1 cellular context compared by ENCODE assay signal in genomic region chr19:35357867-35358573, GRCh38.
TF ChIP-seq lines count a peak whose summit lies in the region.

FFAR3 (plus strand) TSS chr19:35358460; CDS start chr19:35358891, 431 bp downstream.

TF ChIP-seq in SK-N-SH, 30 proteins besides CTCF, POLR2A, EP300 and RAD21 (continued from another document):
- TF ChIP-seq, protein P1, sequence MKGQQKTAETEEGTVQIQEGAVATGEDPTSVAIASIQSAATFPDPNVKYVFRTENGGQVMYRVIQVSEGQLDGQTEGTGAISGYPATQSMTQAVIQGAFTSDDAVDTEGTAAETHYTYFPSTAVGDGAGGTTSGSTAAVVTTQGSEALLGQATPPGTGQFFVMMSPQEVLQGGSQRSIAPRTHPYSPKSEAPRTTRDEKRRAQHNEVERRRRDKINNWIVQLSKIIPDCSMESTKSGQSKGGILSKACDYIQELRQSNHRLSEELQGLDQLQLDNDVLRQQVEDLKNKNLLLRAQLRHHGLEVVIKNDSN (IDR thresholded peaks at IDR 0.05; ENCODE audit: borderline replicate concordance, low read depth) = no peak
